Comparison of ENCODE assay signal across 10 cellular contexts in the genomic region with DNA sequence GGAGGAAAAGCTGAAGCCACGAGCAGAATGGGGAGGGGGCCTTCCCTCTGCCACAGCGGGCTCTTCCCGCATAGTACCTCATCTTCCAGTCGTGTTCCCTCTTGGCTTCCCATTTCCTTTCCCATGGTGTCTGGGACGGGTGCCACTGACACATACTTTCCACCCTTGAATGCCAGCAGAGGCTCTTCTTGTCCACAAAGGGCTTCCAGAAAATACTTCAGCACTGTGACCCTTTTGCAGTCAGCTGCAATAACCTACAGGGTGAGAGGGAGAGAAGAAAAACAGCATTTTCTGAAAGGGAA. TPM values are rescaled to one million over a fixed set of nuclear protein-coding genes. Genes with fewer than 3 reads are reported as not detected.
A peak's percentile ranks its signal among the peaks of the same experiment; 100 is the strongest.
DNase-seq lines count a peak whose midpoint lies in the region; ATAC-seq and TF ChIP-seq lines count a peak whose summit lies in the region.
"Had no signal": no experiment of that assay in that cellular context is flagged by ENCODE, and none has a peak within 500 bp of the region (broad histone marks: within the 10 kb centered on the region; RNA-seq: fewer than 3 reads in every experiment).

No MANE protein-coding gene starts in this region.

- peaks cover 22% of the 10 kb centered on the region for H3K36me3 Mint-ChIP-seq in nephron progenitor cell (ENCODE audit: low read depth)

- DNase-seq in Right ventricle myocardium inferior (ENCODE audit: missing footprints) (no peak), cardiac septum (ENCODE audit: low spot score) (no peak), fibroblast of mammary gland (ENCODE audit: low read depth) (peak; percentile 81), nephron progenitor cell (no peak), vagina (ENCODE audit: extremely low spot score in 2 of 2) (peak in 1 of 2 donors; percentile 92), NK-92 (lab: John Stamatoyannopoulos, UW; ENCODE audit: unreplicated experiment) (no peak), NCI-H1092 treated with DMSO at 0.1 percent for 48 hours (lab: John Stamatoyannopoulos, UW) (no peak)
- DNase-seq: effector memory CD4-positive, alpha-beta T cell; stimulated activated CD4-positive, alpha-beta T cell treated with anti-CD3 and anti-CD28 coated beads, Interleukin-1b, Interleukin-23, amount 100 ng/mL, for 48 hours had no signal

- no peaks in the 10 kb centered on the region for H3K9me3 ChIP-seq in vagina

- ATAC-seq in Right ventricle myocardium inferior (peak; percentile 27), GM18498 (IDR thresholded peaks at IDR 0.05; ENCODE audit: unreplicated experiment) (no peak)

- H3K4me3 Mint-ChIP-seq in nephron progenitor cell: peak overlapping the region; percentile 7

- H3K27me3 ChIP-seq in vagina: no peaks in the 10 kb centered on the region

- peaks cover 69% of the 10 kb centered on the region for H3K4me1 Mint-ChIP-seq in nephron progenitor cell

- H3K9me3 Mint-ChIP-seq in nephron progenitor cell: no peaks in the 10 kb centered on the region

- peaks cover 83% of the 10 kb centered on the region for H3K4me1 ChIP-seq in vagina

- peak overlapping the region; percentile 92 for H3K27ac ChIP-seq in vagina

- TF ChIP-seq CTCF in fibroblast of mammary gland (conservative IDR thresholded peaks at IDR 0.05; ENCODE audit: control insufficient read depth, insufficient read depth, low read depth, low read length) (no peak), nephron progenitor cell (IDR thresholded peaks at IDR 0.05) (no peak), vagina (IDR thresholded peaks at IDR 0.05) (no peak)

- H3K27me3 Mint-ChIP-seq in nephron progenitor cell (ENCODE audit: low read depth, poor library complexity): no peaks in the 10 kb centered on the region

- peaks cover 0 to 10% of the 10 kb centered on the region in 2 donors for H3K36me3 ChIP-seq in vagina

- H3K27ac Mint-ChIP-seq in nephron progenitor cell: peak overlapping the region; percentile 66

- no peak overlapping the region for H3K4me3 ChIP-seq in fibroblast of mammary gland (ENCODE audit: control insufficient read depth, low read depth, low read length)
- H3K4me3 ChIP-seq in vagina: no peak overlapping the region

- intact Hi-C loops in Right ventricle myocardium inferior (cut with DNase I) (no loop called here), cardiac septum (cut with DNase I) (no loop called here), vagina (cut with DNase I) (no loop called here)

- no peak for TF ChIP-seq POLR2A in vagina (IDR thresholded peaks at IDR 0.05)

RNA-seq across cellular contexts. Expression of a gene that starts 30.7 kb away (rescaled TPM):
- total RNA-seq in Right ventricle myocardium inferior: 22.7 TPM
- 15.0 TPM for total RNA-seq in cardiac septum
- 33.1 TPM for total RNA-seq in vagina

RNA-seq across cellular contexts. Expression of a gene that starts 43.8 kb away (rescaled TPM):
- 14.3 TPM for total RNA-seq in Right ventricle myocardium inferior
- 19.8 TPM for total RNA-seq in cardiac septum
- 24.3 TPM for total RNA-seq in vagina

RNA-seq across cellular contexts. Expression of a gene that starts 55.6 kb away (rescaled TPM):
- total RNA-seq in Right ventricle myocardium inferior (24.1 TPM), cardiac septum (28.8 TPM), vagina (43.0 TPM)
